ENCODE assay signal across 19 cellular contexts in the genomic region with DNA sequence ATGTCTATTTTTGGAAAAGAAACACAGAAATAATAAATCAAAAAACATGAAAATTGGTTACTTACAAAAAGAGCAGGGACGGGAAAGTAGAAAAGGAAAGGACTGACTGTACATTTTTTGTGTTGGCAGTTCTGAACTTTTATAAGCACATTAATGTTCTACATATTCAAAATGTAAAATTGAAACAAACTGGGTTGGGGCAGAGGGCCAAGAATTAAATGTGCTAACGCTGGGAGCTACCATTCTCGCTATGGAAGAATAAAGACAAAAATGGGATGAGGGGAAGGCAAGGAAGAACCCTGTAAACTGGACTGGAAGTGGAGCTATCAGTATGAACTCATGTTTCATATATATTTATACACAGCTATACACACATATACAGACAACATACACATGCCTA. TPM values are rescaled to one million over a fixed set of nuclear protein-coding genes. Genes with fewer than 3 reads are reported as not detected.
DNase-seq lines count a peak whose midpoint lies in the region; ATAC-seq, FAIRE-seq and TF ChIP-seq lines count a peak whose summit lies in the region.
"Had no signal": no experiment of that assay in that cellular context is flagged by ENCODE, and none has a peak within 500 bp of the region (broad histone marks: within the 10 kb centered on the region; RNA-seq: fewer than 3 reads in every experiment).

No MANE protein-coding gene starts in this region.

- TF ChIP-seq CTCF in A673 (conservative IDR thresholded peaks at IDR 0.05; ENCODE audit: low read depth, low read length) (no peak), HepG2 (CRISPR knock-in tag; IDR thresholded peaks at IDR 0.05) (no peak)

- ATAC-seq in memory B cell (ENCODE audit: low read depth) (no peak), GM18868 (IDR thresholded peaks at IDR 0.05; ENCODE audit: unreplicated experiment) (no peak), HepG2 (no peak)
- no peak for ATAC-seq in stimulated activated naive B cell treated with anti-CD40 and anti-IgM and Interleukin-4, amounts not matched to agents 10 μg/mL and 1 μg/mL and 100 μg/mL, for 72 hours (replicated peaks)
- ATAC-seq: K562 had no signal

- DNase-seq in A673 (ENCODE audit: low spot score) (peak; percentile 24), GM19239 (ENCODE audit: insufficient read length, low spot score) (no peak), memory B cell (ENCODE audit: low spot score in 2 of 2) (no peak), SK-N-DZ (ENCODE audit: low spot score) (no peak), HepG2 (ENCODE audit: low spot score) (no peak)
- no peak for DNase-seq in stimulated activated naive B cell treated with anti-CD40 and anti-IgM and Interleukin-4, amounts not matched to agents 10 μg/mL and 1 μg/mL and 100 μg/mL, for 72 hours
- DNase-seq: ACHN; BE2C; C1 segment of cervical spinal cord; Caco-2; CD4-positive, CD25-positive, alpha-beta regulatory T cell; H9 had no signal

- H3K4me1 ChIP-seq in A673 (ENCODE audit: insufficient read depth, low read length, poor library complexity, severe bottlenecking) = peaks cover 6% of the 10 kb centered on the region
- H3K4me1 ChIP-seq in HepG2 (ENCODE audit: insufficient read depth, low read length) = peaks cover 10% of the 10 kb centered on the region
- H3K4me1 ChIP-seq: BE2C had no signal

- peaks cover 19% of the 10 kb centered on the region for H3K9me3 Mint-ChIP-seq in memory B cell
- H3K9me3 Mint-ChIP-seq in stimulated activated naive B cell treated with anti-CD40 and anti-IgM and Interleukin-4, amounts not matched to agents 10 μg/mL and 1 μg/mL and 100 μg/mL, for 72 hours = peaks cover 13 to 19% of the 10 kb centered on the region in 2 donors

- in situ Hi-C loops in HepG2 (cut with HindIII; ENCODE audit: extremely low pct_ligation_motif_present, low pct_unique_long_range_greater_than_20kb) = no loop called here

- WGBS in HepG2 (ENCODE audit: low lambda C conversion rate) = 96% methylated on average over 3 of the region's 3 CpGs

- no peak overlapping the region for H3K4me3 Mint-ChIP-seq in memory B cell
- H3K4me3 Mint-ChIP-seq in stimulated activated naive B cell treated with anti-CD40 and anti-IgM and Interleukin-4, amounts not matched to agents 10 μg/mL and 1 μg/mL and 100 μg/mL, for 72 hours = no peak overlapping the region
- H3K4me3 Mint-ChIP-seq: H9 had no signal

- TF ChIP-seq POLR2A in HepG2 (IDR thresholded peaks at IDR 0.05; ENCODE audit: insufficient read depth in 1 of 2, low read depth in 2 of 2, low read length in 2 of 2) = no peak

- FAIRE-seq in GM19239 (lab: Jason Lieb, UNC) = peak; percentile 18
- FAIRE-seq in HepG2 (lab: Jason Lieb, UNC) = no peak
- FAIRE-seq: D721Med, G401.6, GM12892, GM18507, H1, K562 had no signal

- H3K27ac ChIP-seq in A673 (ENCODE audit: low read depth, low read length, poor library complexity, severe bottlenecking) (no peak overlapping the region), HepG2 (ENCODE audit: extremely low read length, insufficient read depth, low read length) (no peak overlapping the region)

- peaks cover 42% of the 10 kb centered on the region for H3K4me1 Mint-ChIP-seq in memory B cell
- H3K4me1 Mint-ChIP-seq in stimulated activated naive B cell treated with anti-CD40 and anti-IgM and Interleukin-4, amounts not matched to agents 10 μg/mL and 1 μg/mL and 100 μg/mL, for 72 hours = peaks cover 36 to 56% of the 10 kb centered on the region in 2 donors

- BruUV-seq in A673 (replicated peaks; lab: Mats Ljungman, UMichigan) (no TSS peak), HepG2 (replicated peaks; lab: Mats Ljungman, UMichigan) (no TSS peak)

- H3K4me3 ChIP-seq in A673 (ENCODE audit: low read depth, low read length, poor library complexity, severe bottlenecking) (no peak overlapping the region), HepG2 (replicated peaks in 1 of 3; ENCODE audit: insufficient read depth in 1 of 3, low read depth in 2 of 3, low read length in 3 of 3) (no peak overlapping the region)
- H3K4me3 ChIP-seq: K562 had no signal

- peak overlapping the region; percentile 62 for H3K27ac Mint-ChIP-seq in memory B cell
- H3K27ac Mint-ChIP-seq in stimulated activated naive B cell treated with anti-CD40 and anti-IgM and Interleukin-4, amounts not matched to agents 10 μg/mL and 1 μg/mL and 100 μg/mL, for 72 hours = peak overlapping the region; percentile 21
- H3K27ac Mint-ChIP-seq: H9 had no signal

- POLR2A ChIA-PET in A673 (lab: Charles Lee; ENCODE audit: low non-redundant PET) (no interaction called here), HepG2 (lab: Yijun Ruan, JAX) (no interaction called here)

- H3K36me3 ChIP-seq in A673 (ENCODE audit: insufficient read depth, low read length, poor library complexity, severe bottlenecking) (no peaks in the 10 kb centered on the region), HepG2 (replicated peaks in 1 of 2; ENCODE audit: control insufficient read depth in 1 of 2, insufficient read depth in 2 of 2, low read length in 2 of 2) (no peaks in the 10 kb centered on the region; a peak in 1 of 5 replicates)
- H3K36me3 ChIP-seq: BE2C had no signal

- CTCF ChIA-PET in A673 (lab: Charles Lee) (no interaction called here), HepG2 (lab: Yijun Ruan, JAX; ENCODE audit: low intra/inter-chr PET ratio, low total read pairs) (no interaction called here)

- H3K27me3 ChIP-seq in A673 (replicated peaks; ENCODE audit: insufficient read depth, low read depth, low read length, poor library complexity) = no peaks in the 10 kb centered on the region
- no peaks in the 10 kb centered on the region for H3K27me3 ChIP-seq in HepG2 (ENCODE audit: control insufficient read depth in 1 of 2, insufficient read depth in 2 of 2, low read length in 2 of 2)
- H3K27me3 ChIP-seq: BE2C had no signal

- no peaks in the 10 kb centered on the region for H3K27me3 Mint-ChIP-seq in memory B cell
- no peaks in the 10 kb centered on the region for H3K27me3 Mint-ChIP-seq in stimulated activated naive B cell treated with anti-CD40 and anti-IgM and Interleukin-4, amounts not matched to agents 10 μg/mL and 1 μg/mL and 100 μg/mL, for 72 hours
- H3K27me3 Mint-ChIP-seq: CD4-positive, CD25-positive, alpha-beta regulatory T cell had no signal

- H3K9ac ChIP-seq in HepG2 (ENCODE audit: insufficient read depth, low read depth, low read length) = no peak overlapping the region

- H4K20me1 ChIP-seq in HepG2 (ENCODE audit: insufficient read depth, low read length) = no peaks in the 10 kb centered on the region; the same call in 1 of the 2 replicates

- TF ChIP-seq RAD21 in HepG2 (CRISPR knock-in tag; IDR thresholded peaks at IDR 0.05) = no peak

- H3K9me3 ChIP-seq in A673 (ENCODE audit: low read depth, low read length, poor library complexity, severe bottlenecking) (peaks cover 37% of the 10 kb centered on the region), HepG2 (ENCODE audit: low read length) (peaks cover 38% of the 10 kb centered on the region)
- H3K9me3 ChIP-seq: BE2C had no signal

- peaks cover 52% of the 10 kb centered on the region for H3K36me3 Mint-ChIP-seq in memory B cell
- peaks cover 46 to 67% of the 10 kb centered on the region in 2 donors for H3K36me3 Mint-ChIP-seq in stimulated activated naive B cell treated with anti-CD40 and anti-IgM and Interleukin-4, amounts not matched to agents 10 μg/mL and 1 μg/mL and 100 μg/mL, for 72 hours

- TF ChIP-seq EP300 in HepG2 (IDR thresholded peaks at IDR 0.05; ENCODE audit: low read depth in 2 of 2, low read length in 2 of 2) (no peak), HepG2 (CRISPR knock-in tag; IDR thresholded peaks at IDR 0.05; ENCODE audit: borderline replicate concordance) (no peak)

- no peak overlapping the region for H3K4me2 ChIP-seq in HepG2 (ENCODE audit: low read depth, low read length)

- intact Hi-C loops in A673 (cut with micrococcal nuclease; ENCODE audit: unreplicated experiment) (no loop called here), HepG2 (cut with micrococcal nuclease; ENCODE audit: unreplicated experiment) (no loop called here)

- H3K79me2 ChIP-seq in HepG2 (ENCODE audit: insufficient read depth, low read length) = peaks cover 96% of the 10 kb centered on the region

- H2AFZ ChIP-seq in HepG2 (ENCODE audit: low read length) = no peak overlapping the region

TF ChIP-seq in HepG2, 621 proteins besides CTCF, POLR2A, EP300 and RAD21:
- no peak for TF ChIP-seq PRPF4 (IDR thresholded peaks at IDR 0.05; ENCODE audit: low read depth, low read length, poor library complexity, severe bottlenecking)
- TF ChIP-seq DMAP1 (CRISPR knock-in tag; IDR thresholded peaks at IDR 0.05) = no peak
TF ChIP-seq in HepG2: peak in this region for 0.

RNA-seq across cellular contexts. Expression of a gene that starts 24.5 kb away (rescaled TPM):
- 37.0 and 44.2 TPM in 2 replicates for total RNA-seq in A673 (2021)
- polyA plus RNA-seq in SK-N-DZ (2014; cell fraction: cytosol; rRNA removed) = 45.9 and 49.5 TPM in 2 replicates
- polyA plus RNA-seq in SK-N-DZ (2014; cell fraction: nucleus; rRNA removed) = 58.5 and 68.8 TPM in 2 replicates
- total RNA-seq in HepG2 (2016; rRNA removed; fragmentation: Illumina TruSeq; extraction: Trizol) = 46.5 and 60.2 TPM in 2 replicates
- 8.5 and 11.5 TPM in 2 replicates for total RNA-seq in HepG2 (2016; cell fraction: cytosol; rRNA removed; fragmentation: Illumina TruSeq; extraction: Trizol; ENCODE audit: low read depth)
- 52.7 and 57.3 TPM in 2 replicates for total RNA-seq in HepG2 (2016; cell fraction: insoluble cytoplasmic fraction; rRNA removed; fragmentation: Illumina TruSeq; extraction: Trizol)
- 14.5 and 16.1 TPM in 2 replicates for total RNA-seq in HepG2 (2016; cell fraction: membrane; rRNA removed; fragmentation: Illumina TruSeq; extraction: Trizol)
- 81.0 and 90.0 TPM in 2 replicates for total RNA-seq in HepG2 (2016; cell fraction: nucleus; rRNA removed; fragmentation: Illumina TruSeq; extraction: Trizol)
- polyA plus RNA-seq in HepG2 (2011; rRNA removed) = 12.1 and 12.6 TPM in 2 replicates
- 3.3 and 7.0 TPM in 2 replicates for polyA plus RNA-seq in HepG2 (2011; cell fraction: cytosol; rRNA removed)
- polyA plus RNA-seq in HepG2 (2011; cell fraction: nucleus; rRNA removed) = 11.9 and 12.3 TPM in 2 replicates
- polyA plus RNA-seq in HepG2 (2012) = 30.7 and 30.9 TPM in 2 replicates
- polyA plus RNA-seq in HepG2 (2016; cell fraction: cytosol; fragmentation: Illumina TruSeq; extraction: Trizol; ENCODE audit: low read depth) = 0.71 and 1.0 TPM in 2 replicates
- 25.8 and 28.7 TPM in 2 replicates for polyA plus RNA-seq in HepG2 (2016; cell fraction: insoluble cytoplasmic fraction; fragmentation: Illumina TruSeq; extraction: Trizol; ENCODE audit: low read depth)
- polyA plus RNA-seq in HepG2 (2016; cell fraction: membrane; fragmentation: Illumina TruSeq; extraction: Trizol; ENCODE audit: low read depth) = 3.3 and 4.5 TPM in 2 replicates
- 61.4 and 62.9 TPM in 2 replicates for polyA plus RNA-seq in HepG2 (2016; cell fraction: nucleus; fragmentation: Illumina TruSeq; extraction: Trizol; ENCODE audit: insufficient read depth, low read depth)
- polyA minus RNA-seq in HepG2 (2011; rRNA and poly(A)+ RNA removed; ENCODE audit: low replicate concordance) = 8.3 and 27.4 TPM in 2 replicates
- 22.0 and 22.2 TPM in 2 replicates for polyA minus RNA-seq in HepG2 (2011; cell fraction: cytosol; rRNA and poly(A)+ RNA removed)
- polyA minus RNA-seq in HepG2 (2011; cell fraction: nucleus; rRNA and poly(A)+ RNA removed) = 95.1 and 96.8 TPM in 2 replicates
